24 cellular contexts compared by ENCODE assay signal in the genomic region with DNA sequence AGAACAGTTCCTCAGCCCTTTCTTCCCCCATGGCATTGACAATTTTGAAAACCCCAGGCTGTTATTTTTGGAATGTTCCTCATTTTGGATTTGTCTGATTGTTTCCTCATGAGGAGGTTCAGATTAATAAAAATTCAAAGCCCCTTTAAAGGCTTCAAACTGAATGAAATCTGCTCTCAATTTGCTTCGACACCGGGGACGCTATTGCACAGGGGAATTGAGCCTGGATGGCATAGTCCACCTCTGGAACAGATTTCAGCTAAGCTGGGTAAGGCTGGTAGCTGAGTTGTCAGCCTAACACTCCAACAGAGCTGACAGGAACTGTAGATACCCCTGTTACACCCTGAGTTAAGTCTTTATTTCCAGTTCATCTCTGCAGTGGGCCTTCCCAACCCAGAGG.
"Had no signal": no experiment of that assay in that cellular context is flagged by ENCODE, and none has a peak within 500 bp of the region (broad histone marks: within the 10 kb centered on the region; RNA-seq: fewer than 3 reads in every experiment).

No MANE protein-coding gene starts in this region.

- H3K79me2 ChIP-seq: hepatocyte had no signal

- DNase-seq: effector memory CD8-positive, alpha-beta T cell; foreskin melanocyte; head of caudate nucleus; kidney; left cardiac atrium; left ventricle myocardium inferior; lower lobe of right lung; naive B cell; posterior cingulate gyrus; right cardiac atrium; stimulated activated CD4-positive, alpha-beta T cell treated with anti-CD3 and anti-CD28 coated beads, Interleukin-4, amount 100 ng/mL, for 1 hour; stimulated activated CD8-positive, alpha-beta memory T cell treated with anti-CD3 and anti-CD28 coated beads, Interleukin-4, amount 100 ng/mL, for 48 hours; stimulated activated naive CD8-positive, alpha-beta T cell treated with anti-CD3 and anti-CD28 coated beads, Interleukin-15, Interleukin-2, amounts not matched to agents 100 U/mL and 50 U/mL, for 24 hours had no signal

- FAIRE-seq: colon, kidney, urothelium cell line had no signal

- H3K27me3 ChIP-seq: suprapubic skin, thyroid gland had no signal

- ATAC-seq: effector memory CD8-positive, alpha-beta T cell; left cardiac atrium; lower lobe of right lung; right cardiac atrium; stimulated activated effector memory CD8-positive, alpha-beta T cell treated with anti-CD3 and anti-CD28 coated beads, Interleukin-12 subunit alpha, Interleukin-12 subunit beta, amount 100 ng/mL, for 72 hours; stimulated activated naive CD8-positive, alpha-beta T cell treated with anti-CD3 and anti-CD28 coated beads, Interleukin-15, Interleukin-2, amounts not matched to agents 100 U/mL and 50 U/mL, for 24 hours had no signal

- H3K36me3 Mint-ChIP-seq: memory B cell; mesothelial cell of epicardium; naive B cell; stimulated activated effector memory CD8-positive, alpha-beta T cell treated with anti-CD3 and anti-CD28 coated beads, Interleukin-12 subunit alpha, Interleukin-12 subunit beta, amount 100 ng/mL, for 72 hours; type B pancreatic cell had no signal

- H3K27ac Mint-ChIP-seq: dendritic cell treated with granulocyte-macrophage colony-stimulating factor and Interleukin-4, amounts not matched to agents 40 ng/mL and 50 ng/mL, for 4 days; effector memory CD8-positive, alpha-beta T cell; memory B cell; mesothelial cell of epicardium; naive B cell; nephron; stimulated activated effector memory CD8-positive, alpha-beta T cell treated with anti-CD3 and anti-CD28 coated beads, Interleukin-12 subunit alpha, Interleukin-12 subunit beta, amount 100 ng/mL, for 72 hours; type B pancreatic cell had no signal

- H3K4me1 Mint-ChIP-seq: memory B cell; mesothelial cell of epicardium; nephron; stimulated activated effector memory CD8-positive, alpha-beta T cell treated with anti-CD3 and anti-CD28 coated beads, Interleukin-12 subunit alpha, Interleukin-12 subunit beta, amount 100 ng/mL, for 72 hours had no signal

- H3K4me3 ChIP-seq: hepatocyte, left ventricle myocardium inferior, lower lobe of right lung, suprapubic skin, thyroid gland had no signal

- H3K36me3 ChIP-seq: left ventricle myocardium inferior, lower lobe of right lung, suprapubic skin, thyroid gland had no signal

- H3K4me3 Mint-ChIP-seq: dendritic cell treated with granulocyte-macrophage colony-stimulating factor and Interleukin-4, amounts not matched to agents 40 ng/mL and 50 ng/mL, for 4 days; effector memory CD8-positive, alpha-beta T cell; memory B cell; mesothelial cell of epicardium; naive B cell; nephron; stimulated activated effector memory CD8-positive, alpha-beta T cell treated with anti-CD3 and anti-CD28 coated beads, Interleukin-12 subunit alpha, Interleukin-12 subunit beta, amount 100 ng/mL, for 72 hours; type B pancreatic cell had no signal

- H3K4me1 ChIP-seq: left ventricle myocardium inferior, lower lobe of right lung, suprapubic skin, thyroid gland had no signal

- H3K9me3 Mint-ChIP-seq: dendritic cell treated with granulocyte-macrophage colony-stimulating factor and Interleukin-4, amounts not matched to agents 40 ng/mL and 50 ng/mL, for 4 days; effector memory CD8-positive, alpha-beta T cell; mesothelial cell of epicardium; nephron; stimulated activated effector memory CD8-positive, alpha-beta T cell treated with anti-CD3 and anti-CD28 coated beads, Interleukin-12 subunit alpha, Interleukin-12 subunit beta, amount 100 ng/mL, for 72 hours; type B pancreatic cell had no signal

- H3K27ac ChIP-seq: hepatocyte, left ventricle myocardium inferior, lower lobe of right lung, suprapubic skin, thyroid gland had no signal

- H3K9me3 ChIP-seq: left ventricle myocardium inferior, lower lobe of right lung, suprapubic skin, thyroid gland had no signal

- H3K4me2 ChIP-seq: hepatocyte had no signal

- H2AFZ ChIP-seq: hepatocyte had no signal
